8 cellular contexts compared by ENCODE assay signal in the genomic region with DNA sequence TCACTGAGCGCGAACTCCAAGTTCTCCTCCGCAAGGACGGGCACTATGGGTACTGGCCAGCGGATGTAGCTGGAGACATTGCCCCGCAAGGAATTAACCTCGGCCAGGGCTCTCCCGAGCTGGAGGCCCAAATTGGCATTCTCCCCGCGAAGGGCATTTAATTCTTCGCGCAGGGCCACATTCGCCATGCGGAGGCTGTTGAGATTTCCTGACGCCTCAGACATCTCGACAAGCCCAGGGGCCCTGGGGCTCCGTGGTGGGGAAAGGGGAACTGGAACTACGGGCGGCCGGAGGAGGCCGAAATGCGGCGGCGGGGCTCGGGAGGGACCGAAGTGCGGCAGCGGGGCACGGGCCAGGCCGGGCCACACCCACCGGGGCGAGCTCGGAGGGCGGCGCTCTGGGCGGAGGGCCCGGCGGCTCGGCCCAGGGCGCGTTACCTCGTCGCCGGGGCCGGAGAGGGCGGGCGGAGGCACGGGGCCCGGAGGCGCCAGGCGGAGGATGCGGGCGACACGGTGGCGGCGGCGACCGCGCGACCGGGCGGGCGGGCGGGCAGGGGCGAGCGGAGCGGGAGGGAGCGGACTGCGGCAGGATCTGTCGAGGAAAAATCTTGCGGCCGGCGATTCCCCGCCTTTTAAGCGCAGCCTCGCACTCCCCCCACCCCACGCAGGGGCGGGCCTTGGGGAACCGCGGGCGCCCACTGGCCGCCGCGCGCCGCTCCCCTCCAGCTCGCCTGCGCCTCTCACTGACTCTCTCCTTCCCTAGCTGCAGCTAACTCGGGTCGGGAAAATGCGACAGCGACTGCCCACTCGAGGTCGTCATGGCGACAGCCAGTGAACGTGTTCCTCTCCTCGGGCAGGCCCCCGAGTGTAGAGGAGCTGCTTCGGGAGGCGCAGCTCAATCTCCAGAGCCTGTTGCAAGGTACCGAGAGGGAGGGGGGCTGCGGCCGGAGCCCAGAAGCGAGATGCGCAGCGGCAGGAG. TPM values are rescaled to one million over a fixed set of nuclear protein-coding genes. Genes with fewer than 3 reads are reported as not detected.
DNase-seq lines count a peak whose midpoint lies in the region; ATAC-seq, FAIRE-seq and TF ChIP-seq lines count a peak whose summit lies in the region.

Gene RTL5, minus strand, starts transcription at position 599 of the 978 bp plus-strand sequence.

- no peak for TF ChIP-seq RAD21 in GM12878 (IDR thresholded peaks at IDR 0.05; ENCODE audit: insufficient read depth, low read depth, low read length)

- H3K27me3 ChIP-seq in Caco-2 (replicated peaks; ENCODE audit: control insufficient read depth, insufficient read depth, low read length) (no peaks in the 10 kb centered on the region), GM12878 (replicated peaks in 1 of 2; ENCODE audit: control insufficient read depth in 2 of 2, insufficient read depth in 2 of 2, low read length in 1 of 2) (peaks cover 0 to 8% of the 10 kb centered on the region in 2 experiments; a peak in 3 of 4 replicates), aorta (ENCODE audit: control insufficient read depth in 1 of 2, insufficient read depth in 2 of 2, low read length in 1 of 2) (no peaks in the 10 kb centered on the region)

- H3K27me3 Mint-ChIP-seq in Caco-2 (ENCODE audit: insufficient read depth, unreplicated experiment), result peaks cover 11% of the 10 kb centered on the region
- no peaks in the 10 kb centered on the region for H3K27me3 Mint-ChIP-seq in T-helper 17 cell

- no peak within 1 kb of the TSS for H3K27ac Mint-ChIP-seq in Caco-2 (ENCODE audit: unreplicated experiment)
- peak within 1 kb of the TSS; percentile 82 for H3K27ac Mint-ChIP-seq in T-helper 17 cell

- DNase-seq in Caco-2, result peak; percentile 77 to 80
- DNase-seq in NCI-H1105 (lab: John Stamatoyannopoulos, UW), result peak; percentile 89
- peak; percentile 23 to 54 (median 36) for DNase-seq in T-helper 17 cell
- DNase-seq in GM12878 (ENCODE audit: low read depth, low spot score), result no peak
- peak; percentile 85 for DNase-seq in hepatic stellate cell (ENCODE audit: low spot score)
- DNase-seq in pulmonary artery endothelial cell (ENCODE audit: low read depth, low spot score), result peak; percentile 33
- DNase-seq in aorta, result peak; percentile 93 to 94

- no peak within 1 kb of the TSS for H3K9ac ChIP-seq in GM12878 (ENCODE audit: control insufficient read depth, insufficient read depth, low read length)

- peak within 1 kb of the TSS; percentile 67 for H3K4me3 Mint-ChIP-seq in Caco-2 (ENCODE audit: unreplicated experiment)
- H3K4me3 Mint-ChIP-seq in T-helper 17 cell, result peak within 1 kb of the TSS; percentile 86

- peak within 1 kb of the TSS; percentile 16; the same call in 1 of the 2 replicates for H2AFZ ChIP-seq in GM12878 (ENCODE audit: control insufficient read depth, low read depth, low read length)

- no peak for TF ChIP-seq EP300 in GM12878 (IDR thresholded peaks at IDR 0.05; ENCODE audit: borderline replicate concordance in 1 of 2, control insufficient read depth in 1 of 2, low read depth in 2 of 2, low read length in 2 of 2)

- H3K36me3 ChIP-seq in Caco-2 (ENCODE audit: control insufficient read depth, insufficient read depth, low read length) (no peaks in the 10 kb centered on the region), GM12878 (ENCODE audit: control insufficient read depth in 2 of 2, insufficient read depth in 2 of 2, low read length in 1 of 2) (no peaks in the 10 kb centered on the region), aorta (ENCODE audit: control insufficient read depth in 1 of 2, insufficient read depth in 2 of 2, low read length in 1 of 2) (no peaks in the 10 kb centered on the region)

- no peak for FAIRE-seq in GM12878 (lab: Jason Lieb, UNC)

- no peaks in the 10 kb centered on the region for H3K4me1 ChIP-seq in Caco-2
- H3K4me1 ChIP-seq in GM12878 (ENCODE audit: control insufficient read depth, insufficient read depth, low read length), result no peaks in the 10 kb centered on the region
- no peaks in the 10 kb centered on the region for H3K4me1 ChIP-seq in aorta (ENCODE audit: control insufficient read depth in 1 of 2, insufficient read depth in 2 of 2, low read length in 2 of 2)

- H3K4me1 Mint-ChIP-seq in Caco-2 (ENCODE audit: low read depth, unreplicated experiment) (no peaks in the 10 kb centered on the region), T-helper 17 cell (peaks cover 8% of the 10 kb centered on the region)

- no peaks in the 10 kb centered on the region for H4K20me1 ChIP-seq in GM12878 (ENCODE audit: control insufficient read depth, insufficient read depth)

- BruUV-seq in Caco-2 (replicated peaks; lab: Mats Ljungman, UMichigan) (no TSS peak), GM12878 (replicated peaks; lab: Mats Ljungman, UMichigan) (no TSS peak)

- intact Hi-C loops in Caco-2 (cut with micrococcal nuclease; ENCODE audit: unreplicated experiment), result no loop called here
- intact Hi-C loops in GM12878 (cut with micrococcal nuclease; ENCODE audit: unreplicated experiment), result no loop called here
- intact Hi-C loops in aorta (cut with DNase I), result no loop called here

- CTCF ChIA-PET in Caco-2 (lab: Charles Lee) (interaction anchor here (0.5 to 1.6 kb wide), 4 partner anchors 102 to 174 kb away, joined by 3 to 8 read pairs (median 5); partner anchors contain the start of gene RPS4X), GM12878 (lab: Yijun Ruan, JAX) (interaction anchor here (1.9 kb wide), 1 partner anchor 132 kb away, joined by 5 read pairs; no protein-coding TSS in a partner anchor)

- TF ChIP-seq CTCF in Caco-2 (IDR thresholded peaks at IDR 0.05; ENCODE audit: insufficient read depth in 1 of 2, low read depth in 1 of 2, low read length in 1 of 2, severe bottlenecking in 1 of 2, unreplicated experiment in 1 of 2) (no peak), GM12878 (IDR thresholded peaks at IDR 0.05 in 2 of 3, conservative IDR thresholded peaks at IDR 0.05 in 1 of 3; ENCODE audit: control insufficient read depth in 2 of 3, extremely low read depth in 1 of 3, insufficient read depth in 1 of 3, low read depth in 3 of 3, low read length in 3 of 3) (no peak)

- no peaks in the 10 kb centered on the region for H3K9me3 Mint-ChIP-seq in Caco-2 (ENCODE audit: unreplicated experiment)

- H3K4me3 ChIP-seq in Caco-2 (ENCODE audit: low read depth, low read length) (peak within 1 kb of the TSS; percentile 36), GM12878 (no peak within 1 kb of the TSS), aorta (ENCODE audit: low read length in 2 of 2) (peak within 1 kb of the TSS; percentile 37 to 47)

- POLR2A ChIA-PET in Caco-2 (lab: Charles Lee), result interaction anchor here (0.6 to 1.1 kb wide), 3 partner anchors 50 to 114 kb away, joined by 3 to 6 read pairs (median 5); partner anchors contain the start of genes ERCC6L and PIN4
- POLR2A ChIA-PET in GM12878 (lab: Charles Lee), result no interaction called here

- SMC1A ChIA-PET in GM12878 (lab: Charles Lee; ENCODE audit: uncharacterized antibody, unreplicated experiment), result no interaction called here

- no peaks in the 10 kb centered on the region for H3K36me3 Mint-ChIP-seq in Caco-2 (ENCODE audit: insufficient read depth, unreplicated experiment)
- H3K36me3 Mint-ChIP-seq in T-helper 17 cell (ENCODE audit: low read depth), result peaks cover 4% of the 10 kb centered on the region

- no peaks in the 10 kb centered on the region for H3K79me2 ChIP-seq in GM12878 (ENCODE audit: control insufficient read depth, insufficient read depth, low read length)

- ATAC-seq in GM21737 (IDR thresholded peaks at IDR 0.05; ENCODE audit: unreplicated experiment) (peak; percentile 73), T-helper 17 cell (peak; percentile 85), GM12878 (peak; percentile 42), aorta (ENCODE audit: low FRiP score) (peak; percentile 92)

- 35% methylated on average over 47 of the region's 106 CpGs for WGBS in GM12878 (ENCODE audit: insufficient coverage, insufficient replicate concordance, low lambda C conversion rate, missing lambda C conversion rate)
- 1 to 24% methylated on average over 71 to 106 of the region's 106 CpGs for WGBS in aorta, 2 donors

- H3K27ac ChIP-seq in GM12878 (ENCODE audit: control insufficient read depth, insufficient read depth) (no peak within 1 kb of the TSS), aorta (ENCODE audit: low read depth in 1 of 2, low read length in 2 of 2) (peak within 1 kb of the TSS in 1 of 2 donors; percentile 62)

- H3K9me3 ChIP-seq in Caco-2 (no peaks in the 10 kb centered on the region), T-helper 17 cell (ENCODE audit: control insufficient read depth, low read length, poor library complexity, severe bottlenecking) (no peaks in the 10 kb centered on the region), GM12878 (replicated peaks; ENCODE audit: control insufficient read depth, insufficient read depth, low read length) (no peaks in the 10 kb centered on the region; the same call in 2 of the 3 replicates), aorta (ENCODE audit: control insufficient read depth, low read length) (no peaks in the 10 kb centered on the region)

- in situ Hi-C loops in GM12878 (cut with MboI), result no loop called here

- RAD21 ChIA-PET in GM12878 (lab: Charles Lee; ENCODE audit: unreplicated experiment), result no interaction called here

- H3K4me2 ChIP-seq in GM12878 (ENCODE audit: control insufficient read depth, insufficient read depth), result peak within 1 kb of the TSS; percentile 55

- TF ChIP-seq POLR2A in GM12878 (IDR thresholded peaks at IDR 0.05; ENCODE audit: low read depth, low read length), result no peak

TF ChIP-seq in GM12878, 131 proteins besides CTCF, POLR2A, EP300 and RAD21 (continues in another document):
- TF ChIP-seq RFX5 (IDR thresholded peaks at IDR 0.05; ENCODE audit: low read depth, low read length) (no peak), ZNF274 (IDR thresholded peaks at IDR 0.05; ENCODE audit: insufficient read depth, insufficient read length) (no peak)

RNA-seq across cellular contexts. Expression of gene RTL5, which starts in this region (rescaled TPM):
- total RNA-seq in Caco-2 (2022), result 2.2 and 2.5 TPM in 2 replicates
- 1 to 10 TPM; 2.6 to 2.7 TPM for total RNA-seq in T-helper 17 cell
- total RNA-seq in GM12878 (2013; cell fraction: nucleolus; rRNA removed), result not detected in 2 replicates
- total RNA-seq in GM12878 (2014; rRNA removed), result under 0.01 and 0.11 TPM in 2 replicates
- total RNA-seq in GM12878 (2014; rRNA removed; fragmentation: Illumina TruSeq; extraction: Trizol), result not detected in 2 replicates
- total RNA-seq in GM12878 (2021), result 0.05 and 0.10 TPM in 2 replicates
- 0.25 TPM for polyA plus RNA-seq in GM12878 (2011; ENCODE audit: low read depth)
- polyA plus RNA-seq in GM12878 (2011; rRNA removed), result not detected in 2 replicates
- polyA plus RNA-seq in GM12878 (2011; cell fraction: cytosol; rRNA removed), result not detected in 2 replicates
- polyA plus RNA-seq in GM12878 (2011; cell fraction: nucleus; rRNA removed), result 0.06 and 0.15 TPM in 2 replicates
- polyA plus RNA-seq in GM12878 (2012), result 0.28 and 0.34 TPM in 2 replicates
- 0.01 TPM in 1 of 2 replicates, not detected in the other for polyA plus RNA-seq in GM12878 (2014; fragmentation: Illumina TruSeq; extraction: Trizol)
- not detected for polyA plus RNA-seq in GM12878 (2014; fragmentation: Nextera tagmentation; extraction: Ambion mirVana)
- polyA plus RNA-seq in GM12878 (2014; rRNA removed), result 0.03 and 0.05 TPM in 2 replicates
- under 1 TPM in 1 of 2 experiments, not detected in 1; 0.08 TPM for polyA plus RNA-seq in GM12878 (2016; fragmentation: Nextera tagmentation; extraction: Ambion mirVana)
- not detected in 2 replicates for polyA minus RNA-seq in GM12878 (2011; rRNA and poly(A)+ RNA removed)
- polyA minus RNA-seq in GM12878 (2011; cell fraction: cytosol; rRNA and poly(A)+ RNA removed), result not detected in 2 replicates
- not detected in 2 replicates for polyA minus RNA-seq in GM12878 (2011; cell fraction: nucleus; rRNA and poly(A)+ RNA removed)
- total RNA-seq in pulmonary artery endothelial cell, result 0.20 and 0.53 TPM in 2 replicates
- 10 to 100 TPM; 12.0 to 13.9 TPM for total RNA-seq in aorta
- 1 to 10 TPM; 6.5 to 8.0 TPM for polyA plus RNA-seq in aorta

Comparison
In these comparisons a context has a peak if more than half of its experiments do, and no peak if none do; other contexts are left out.
1. RNA of gene RTL5 (polyA plus RNA-seq): 6.5 to 8.0 TPM in aorta; 0.01 to 0.34 TPM in GM12878; every median in the first group is over 4 times any median in the second.
2. Peak in ATAC-seq and H3K4me2 ChIP-seq in GM12878; RNA of the gene not detected or under 1 TPM.
3. Peak in DNase-seq in pulmonary artery endothelial cell; RNA of the gene not detected or under 1 TPM.
4. ATAC-seq: peak in every context shown above with its lines; median percentile 92 in aorta; 85 in T-helper 17 cell; 73 in GM21737; 42 in GM12878.